In the genomic region with DNA sequence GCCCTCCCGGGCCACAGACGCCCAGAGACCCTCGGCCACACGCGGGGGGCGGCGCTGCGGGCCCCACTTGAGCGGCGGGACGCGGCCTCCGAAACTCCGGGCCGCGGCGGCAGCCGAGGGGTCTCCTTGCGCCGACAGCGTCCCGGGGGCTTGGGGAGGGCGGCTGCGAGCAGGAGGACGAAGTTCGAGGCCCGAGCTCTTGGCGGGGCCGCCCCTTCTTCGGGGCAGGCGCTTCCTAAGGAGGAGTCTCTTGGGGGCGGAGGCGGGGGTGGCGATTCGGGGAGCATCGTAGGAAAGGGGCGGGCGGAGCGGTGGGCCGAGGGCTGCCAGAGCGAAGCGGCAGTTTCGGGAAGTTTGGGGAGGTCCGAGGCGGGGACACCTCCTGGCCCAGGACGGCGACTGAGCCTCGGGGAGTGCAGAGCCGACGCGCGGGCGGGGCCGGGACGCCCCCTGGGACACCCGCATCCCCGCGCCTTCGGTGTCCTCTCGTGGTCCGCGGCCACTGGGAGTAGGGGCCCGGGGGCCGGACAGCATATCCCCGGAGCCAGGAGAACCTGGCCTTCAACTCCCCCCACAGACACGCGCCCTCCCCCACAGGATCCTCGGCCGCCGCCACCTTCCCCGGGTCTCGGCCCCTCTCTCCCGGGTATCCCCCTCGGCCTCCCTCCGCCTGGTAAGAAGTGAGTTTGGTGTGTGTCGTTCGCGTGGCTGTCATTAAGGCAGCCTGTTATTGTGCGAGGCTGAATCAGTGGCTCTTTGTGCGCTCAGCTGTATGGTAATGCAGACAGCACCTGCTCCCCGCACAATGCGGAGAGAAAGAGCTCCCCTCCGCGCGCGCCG, we compare ENCODE assay signal across 8 cellular contexts. TPM values are rescaled to one million over a fixed set of nuclear protein-coding genes. Genes with fewer than 3 reads are reported as not detected.
DNase-seq lines count a peak whose midpoint lies in the region; ATAC-seq and TF ChIP-seq lines count a peak whose summit lies in the region.

No MANE protein-coding gene starts in this region.

- no peaks in the 10 kb centered on the region for H3K9me3 ChIP-seq in effector memory CD4-positive, alpha-beta T cell (ENCODE audit: control insufficient read depth, low read length)

- peaks cover 41% of the 10 kb centered on the region for H3K4me1 Mint-ChIP-seq in activated CD4-positive, alpha-beta T cell treated with anti-CD3 and anti-CD28 coated beads for 36 hours
- H3K4me1 Mint-ChIP-seq in memory B cell, result peaks cover 41% of the 10 kb centered on the region

- H3K36me3 ChIP-seq in effector memory CD4-positive, alpha-beta T cell (ENCODE audit: control insufficient read depth, insufficient read depth, low read length), result no peaks in the 10 kb centered on the region

- peak overlapping the region; percentile 52 for H3K4me3 ChIP-seq in WI38 (ENCODE audit: low read depth, low read length)
- H3K4me3 ChIP-seq in effector memory CD4-positive, alpha-beta T cell (ENCODE audit: insufficient read depth, low read depth, low read length, poor library complexity, severe bottlenecking), result peak overlapping the region; percentile 75

- no peaks in the 10 kb centered on the region for H3K36me3 Mint-ChIP-seq in activated CD4-positive, alpha-beta T cell treated with anti-CD3 and anti-CD28 coated beads for 36 hours (ENCODE audit: low read depth)
- no peaks in the 10 kb centered on the region for H3K36me3 Mint-ChIP-seq in memory B cell

- H3K27ac ChIP-seq in effector memory CD4-positive, alpha-beta T cell (ENCODE audit: insufficient read depth, low read length, poor library complexity, severe bottlenecking), result no peak overlapping the region

- CTCF ChIA-PET in activated CD4-positive, alpha-beta T cell treated with anti-CD3 and anti-CD28 coated beads for 36 hours (lab: Charles Lee), result interaction anchor here (1.0 to 1.7 kb wide), 2 partner anchors 16 to 459 kb away, joined by 3 to 5 read pairs; no protein-coding TSS in a partner anchor

- no peak for TF ChIP-seq CTCF in WI38 (IDR thresholded peaks at IDR 0.05; ENCODE audit: low read depth, low read length)

- peak; percentile 64 for DNase-seq in activated CD4-positive, alpha-beta T cell treated with anti-CD3 and anti-CD28 coated beads for 36 hours
- DNase-seq in activated CD4-positive, alpha-beta T cell treated with anti-CD3 and anti-CD28 coated beads for 1 hour, result no peak
- DNase-seq in NCI-H146 (lab: John Stamatoyannopoulos, UW) (peak; percentile 98), memory B cell (ENCODE audit: low spot score in 2 of 2) (peak in 1 of 2 donors; percentile 50), superior temporal gyrus (ENCODE audit: extremely low spot score) (peak; percentile 90)
- no peak for DNase-seq in effector memory CD4-positive, alpha-beta T cell

- H3K4me3 Mint-ChIP-seq in activated CD4-positive, alpha-beta T cell treated with anti-CD3 and anti-CD28 coated beads for 36 hours, result peak overlapping the region; percentile 77
- H3K4me3 Mint-ChIP-seq in memory B cell, result peak overlapping the region; percentile 89

- POLR2A ChIA-PET in activated CD4-positive, alpha-beta T cell treated with anti-CD3 and anti-CD28 coated beads for 36 hours (lab: Charles Lee), result interaction anchor here (1.1 kb wide), 1 partner anchor 11 kb away, joined by 3 read pairs; no protein-coding TSS in a partner anchor

- ATAC-seq in activated CD4-positive, alpha-beta T cell treated with anti-CD3 and anti-CD28 coated beads for 36 hours, result peak; percentile 50
- ATAC-seq in memory B cell (ENCODE audit: low read depth) (peak; percentile 45), GM21723 (IDR thresholded peaks at IDR 0.05; ENCODE audit: unreplicated experiment) (no peak)

- intact Hi-C loops in activated CD4-positive, alpha-beta T cell treated with anti-CD3 and anti-CD28 coated beads for 36 hours (cut with DNase I, micrococcal nuclease), result loop anchor here (1.0 to 5.0 kb wide), 10 partner anchors 15 to 499 kb away; partner anchors contain the start of gene FAM120B (in 1 of the 2)

- peaks cover 52% of the 10 kb centered on the region for H3K27me3 Mint-ChIP-seq in activated CD4-positive, alpha-beta T cell treated with anti-CD3 and anti-CD28 coated beads for 36 hours
- peaks cover 19% of the 10 kb centered on the region for H3K27me3 Mint-ChIP-seq in memory B cell

- peaks cover 39% of the 10 kb centered on the region for H3K27me3 ChIP-seq in effector memory CD4-positive, alpha-beta T cell (replicated peaks; ENCODE audit: control insufficient read depth, insufficient read depth, low read length, poor library complexity, severe bottlenecking)

- H3K4me1 ChIP-seq in effector memory CD4-positive, alpha-beta T cell (ENCODE audit: control insufficient read depth, insufficient read depth, low read length, poor library complexity, severe bottlenecking), result peaks cover 56% of the 10 kb centered on the region

- H3K9me3 Mint-ChIP-seq in activated CD4-positive, alpha-beta T cell treated with anti-CD3 and anti-CD28 coated beads for 36 hours (ENCODE audit: low read depth), result no peaks in the 10 kb centered on the region
- H3K9me3 Mint-ChIP-seq in memory B cell, result no peaks in the 10 kb centered on the region

- H3K27ac Mint-ChIP-seq in activated CD4-positive, alpha-beta T cell treated with anti-CD3 and anti-CD28 coated beads for 36 hours, result peak overlapping the region; percentile 24
- peak overlapping the region; percentile 49 for H3K27ac Mint-ChIP-seq in memory B cell

RNA-seq across cellular contexts. Expression of gene DLL1, which starts 0.6 kb away (rescaled TPM):
- total RNA-seq in activated CD4-positive, alpha-beta T cell treated with anti-CD3 and anti-CD28 coated beads for 36 hours, result under 1 TPM; 0.54 to 0.91 TPM

RNA-seq across cellular contexts. Expression of gene FAM120B, which starts 15.1 kb away (rescaled TPM):
- total RNA-seq in activated CD4-positive, alpha-beta T cell treated with anti-CD3 and anti-CD28 coated beads for 36 hours, result 10 to 100 TPM; 21.9 to 26.3 TPM

Comparison
In these comparisons a context has a peak if more than half of its experiments do, and no peak if none do; other contexts are left out.
1. DNase-seq: peak in activated CD4-positive, alpha-beta T cell treated with anti-CD3 and anti-CD28 coated beads for 36 hours (single experiment), NCI-H146 (single experiment) and superior temporal gyrus (single experiment); none in activated CD4-positive, alpha-beta T cell treated with anti-CD3 and anti-CD28 coated beads for 1 hour (single experiment) and effector memory CD4-positive, alpha-beta T cell (0 of 3).